ENCODE assay signal across 13 cellular contexts in genomic region chr3:107217161-107217560, GRCh38.
A peak's percentile ranks its signal among the peaks of the same experiment; 100 is the strongest.
DNase-seq lines count a peak whose midpoint lies in the region; TF ChIP-seq lines count a peak whose summit lies in the region.
"Had no signal": no experiment of that assay in that cellular context is flagged by ENCODE, and none has a peak within 500 bp of the region (broad histone marks: within the 10 kb centered on the region; RNA-seq: fewer than 3 reads in every experiment).

No MANE protein-coding gene starts in this region.

- H3K4me3 ChIP-seq in A673 (ENCODE audit: low read depth, low read length, poor library complexity, severe bottlenecking) (no peak overlapping the region), suprapubic skin (no peak overlapping the region)
- H3K4me3 ChIP-seq: SK-N-MC had no signal

- POLR2A ChIA-PET in A673 (lab: Charles Lee; ENCODE audit: low non-redundant PET), result no interaction called here

- WGBS in suprapubic skin, result 49% methylated on average over 5 of the region's 5 CpGs

- H3K27me3 ChIP-seq in A673 (replicated peaks; ENCODE audit: insufficient read depth, low read depth, low read length, poor library complexity) (no peaks in the 10 kb centered on the region), suprapubic skin (no peaks in the 10 kb centered on the region)

- no peak for TF ChIP-seq EP300 in suprapubic skin (IDR thresholded peaks at IDR 0.05)

- peak; percentile 23 for DNase-seq in A673 (ENCODE audit: low spot score)
- peak; percentile 95 for DNase-seq in HS-27A (ENCODE audit: low read depth)
- peak; percentile 77 for DNase-seq in amniotic stem cell (lab: John Stamatoyannopoulos, UW)
- peak; percentile 98 for DNase-seq in iris pigment epithelial cell (ENCODE audit: low read depth)
- no peak for DNase-seq in NCI-H1694 (lab: John Stamatoyannopoulos, UW)
- no peak for DNase-seq in activated naive CD4-positive, alpha-beta T cell (lab: John Stamatoyannopoulos, UW)
- no peak for DNase-seq in suprapubic skin (ENCODE audit: low spot score in 2 of 2)
- DNase-seq in NCI-H524 (lab: John Stamatoyannopoulos, UW), result no peak
- DNase-seq: activated CD4-positive, alpha-beta T cell treated with anti-CD3 and anti-CD28 coated beads, Interleukin-2, amount 10 ng/mL, durations not matched to agents 7 days and 5 days; activated gamma-delta T cell; H9; Kasumi-1 had no signal

- H3K9me3 ChIP-seq in A673 (ENCODE audit: low read depth, low read length, poor library complexity, severe bottlenecking), result no peaks in the 10 kb centered on the region
- H3K9me3 ChIP-seq in suprapubic skin, result no peaks in the 10 kb centered on the region

- H3K36me3 ChIP-seq in A673 (ENCODE audit: insufficient read depth, low read length, poor library complexity, severe bottlenecking) (no peaks in the 10 kb centered on the region), suprapubic skin (no peaks in the 10 kb centered on the region)

- TF ChIP-seq POLR2A in suprapubic skin (IDR thresholded peaks at IDR 0.05), result no peak

- H3K4me1 ChIP-seq in A673 (ENCODE audit: insufficient read depth, low read length, poor library complexity, severe bottlenecking), result no peaks in the 10 kb centered on the region
- peaks cover 9% of the 10 kb centered on the region for H3K4me1 ChIP-seq in suprapubic skin

- H3K27ac ChIP-seq in A673 (ENCODE audit: low read depth, low read length, poor library complexity, severe bottlenecking) (no peak overlapping the region), suprapubic skin (no peak overlapping the region)
- H3K27ac ChIP-seq: SK-N-MC had no signal

- CTCF ChIA-PET in A673 (lab: Charles Lee), result no interaction called here

- intact Hi-C loops in A673 (cut with micrococcal nuclease; ENCODE audit: unreplicated experiment), result no loop called here

- no TSS peak for BruUV-seq in A673 (replicated peaks; lab: Mats Ljungman, UMichigan)

- no peak for TF ChIP-seq CTCF in A673 (conservative IDR thresholded peaks at IDR 0.05; ENCODE audit: low read depth, low read length)
- no peak for TF ChIP-seq CTCF in suprapubic skin (IDR thresholded peaks at IDR 0.05)

Comparison
In these comparisons a context has a peak if more than half of its experiments do, and no peak if none do; other contexts are left out.
1. DNase-seq: peak in A673 (single experiment), HS-27A (single experiment), amniotic stem cell (single experiment) and iris pigment epithelial cell (single experiment); none in NCI-H1694 (single experiment), activated naive CD4-positive, alpha-beta T cell (0 of 4), suprapubic skin (0 of 2) and NCI-H524 (0 of 2).